14 cellular contexts compared by ENCODE assay signal in genomic region chr2:149490296-149490695, GRCh38.
DNase-seq lines count a peak whose midpoint lies in the region; ATAC-seq and TF ChIP-seq lines count a peak whose summit lies in the region.
"Had no signal": no experiment of that assay in that cellular context is flagged by ENCODE, and none has a peak within 500 bp of the region (broad histone marks: within the 10 kb centered on the region; RNA-seq: fewer than 3 reads in every experiment).

No MANE protein-coding gene starts in this region.

- H3K36me3 ChIP-seq in effector memory CD4-positive, alpha-beta T cell (ENCODE audit: control insufficient read depth, insufficient read depth, low read length), result no peaks in the 10 kb centered on the region
- H3K36me3 ChIP-seq: heart right ventricle had no signal

- no peaks in the 10 kb centered on the region for H3K4me1 ChIP-seq in effector memory CD4-positive, alpha-beta T cell (ENCODE audit: control insufficient read depth, insufficient read depth, low read length, poor library complexity, severe bottlenecking)
- H3K4me1 ChIP-seq: heart right ventricle had no signal

- no peaks in the 10 kb centered on the region for H3K27me3 ChIP-seq in effector memory CD4-positive, alpha-beta T cell (replicated peaks; ENCODE audit: control insufficient read depth, insufficient read depth, low read length, poor library complexity, severe bottlenecking)

- peak overlapping the region; percentile 38 for H3K27ac ChIP-seq in temporal lobe (ENCODE audit: low read depth, low read length)
- H3K27ac ChIP-seq in effector memory CD4-positive, alpha-beta T cell (ENCODE audit: insufficient read depth, low read length, poor library complexity, severe bottlenecking), result no peak overlapping the region
- H3K27ac ChIP-seq: heart right ventricle, skin epidermis had no signal

- H3K4me3 ChIP-seq in effector memory CD4-positive, alpha-beta T cell (ENCODE audit: insufficient read depth, low read depth, low read length, poor library complexity, severe bottlenecking), result no peak overlapping the region
- H3K4me3 ChIP-seq: heart right ventricle, skin epidermis had no signal

- no peaks in the 10 kb centered on the region for H3K9me3 ChIP-seq in effector memory CD4-positive, alpha-beta T cell (ENCODE audit: control insufficient read depth, low read length)

- DNase-seq in NCI-H748 (lab: John Stamatoyannopoulos, UW; ENCODE audit: unreplicated experiment), result peak; percentile 12
- no peak for DNase-seq in NCI-H748 treated with DMSO at 0.1 percent for 48 hours (lab: John Stamatoyannopoulos, UW)
- peak; percentile 11 for DNase-seq in glomerular visceral epithelial cell (ENCODE audit: extremely low spot score)
- no peak for DNase-seq in effector memory CD4-positive, alpha-beta T cell
- no peak for DNase-seq in NCI-H1436 (lab: John Stamatoyannopoulos, UW)
- DNase-seq in activated gamma-delta T cell treated with Interleukin-2 at 50 U/mL for 16 hours, result no peak
- DNase-seq: cortex of kidney, heart right ventricle, NCI-H1930, SHP77 had no signal

- peak; percentile 91 for ATAC-seq in SK-N-SH treated with all-trans-retinoic acid at 6 μM for 48 hours
- ATAC-seq: activated T-helper 17 cell treated with anti-CD3 and anti-CD28 coated beads, Interleukin-2, amount 50 U/mL, for 72 hours; heart right ventricle had no signal

TF ChIP-seq in SK-N-SH treated with all-trans-retinoic acid at 6 μM for 48 hours, 23 proteins besides CTCF, POLR2A, EP300 and RAD21:
- TF ChIP-seq ESRRG (CRISPR knock-in tag; IDR thresholded peaks at IDR 0.05) (no peak), ZFP3 (CRISPR knock-in tag; IDR thresholded peaks at IDR 0.05) (no peak), RARB (CRISPR knock-in tag; IDR thresholded peaks at IDR 0.05) (no peak), ZNF565 (CRISPR knock-in tag; conservative IDR thresholded peaks at IDR 0.05; ENCODE audit: low read depth) (no peak), ISL1 (CRISPR knock-in tag; IDR thresholded peaks at IDR 0.05) (no peak), ZFP30 (CRISPR knock-in tag; IDR thresholded peaks at IDR 0.05) (no peak), ZNF8 (CRISPR knock-in tag; IDR thresholded peaks at IDR 0.05) (no peak), TCF4 (CRISPR knock-in tag; IDR thresholded peaks at IDR 0.05; ENCODE audit: borderline replicate concordance) (no peak), PPARA (CRISPR knock-in tag; IDR thresholded peaks at IDR 0.05; ENCODE audit: borderline replicate concordance) (no peak), OSR1 (CRISPR knock-in tag; IDR thresholded peaks at IDR 0.05) (no peak), ZC3H10 (CRISPR knock-in tag; IDR thresholded peaks at IDR 0.05) (no peak)
- TF ChIP-seq, protein P1, sequence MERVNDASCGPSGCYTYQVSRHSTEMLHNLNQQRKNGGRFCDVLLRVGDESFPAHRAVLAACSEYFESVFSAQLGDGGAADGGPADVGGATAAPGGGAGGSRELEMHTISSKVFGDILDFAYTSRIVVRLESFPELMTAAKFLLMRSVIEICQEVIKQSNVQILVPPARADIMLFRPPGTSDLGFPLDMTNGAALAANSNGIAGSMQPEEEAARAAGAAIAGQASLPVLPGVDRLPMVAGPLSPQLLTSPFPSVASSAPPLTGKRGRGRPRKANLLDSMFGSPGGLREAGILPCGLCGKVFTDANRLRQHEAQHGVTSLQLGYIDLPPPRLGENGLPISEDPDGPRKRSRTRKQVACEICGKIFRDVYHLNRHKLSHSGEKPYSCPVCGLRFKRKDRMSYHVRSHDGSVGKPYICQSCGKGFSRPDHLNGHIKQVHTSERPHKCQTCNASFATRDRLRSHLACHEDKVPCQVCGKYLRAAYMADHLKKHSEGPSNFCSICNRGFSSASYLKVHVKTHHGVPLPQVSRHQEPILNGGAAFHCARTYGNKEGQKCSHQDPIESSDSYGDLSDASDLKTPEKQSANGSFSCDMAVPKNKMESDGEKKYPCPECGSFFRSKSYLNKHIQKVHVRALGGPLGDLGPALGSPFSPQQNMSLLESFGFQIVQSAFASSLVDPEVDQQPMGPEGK (CRISPR knock-in tag; IDR thresholded peaks at IDR 0.05; ENCODE audit: borderline replicate concordance), result no peak
- TF ChIP-seq, protein P2, sequence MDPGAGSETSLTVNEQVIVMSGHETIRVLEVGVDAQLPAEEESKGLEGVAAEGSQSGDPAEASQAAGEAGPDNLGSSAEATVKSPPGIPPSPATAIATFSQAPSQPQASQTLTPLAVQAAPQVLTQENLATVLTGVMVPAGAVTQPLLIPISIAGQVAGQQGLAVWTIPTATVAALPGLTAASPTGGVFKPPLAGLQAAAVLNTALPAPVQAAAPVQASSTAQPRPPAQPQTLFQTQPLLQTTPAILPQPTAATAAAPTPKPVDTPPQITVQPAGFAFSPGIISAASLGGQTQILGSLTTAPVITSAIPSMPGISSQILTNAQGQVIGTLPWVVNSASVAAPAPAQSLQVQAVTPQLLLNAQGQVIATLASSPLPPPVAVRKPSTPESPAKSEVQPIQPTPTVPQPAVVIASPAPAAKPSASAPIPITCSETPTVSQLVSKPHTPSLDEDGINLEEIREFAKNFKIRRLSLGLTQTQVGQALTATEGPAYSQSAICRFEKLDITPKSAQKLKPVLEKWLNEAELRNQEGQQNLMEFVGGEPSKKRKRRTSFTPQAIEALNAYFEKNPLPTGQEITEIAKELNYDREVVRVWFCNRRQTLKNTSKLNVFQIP (CRISPR knock-in tag; IDR thresholded peaks at IDR 0.05; ENCODE audit: borderline replicate concordance, low read depth), result no peak
- TF ChIP-seq, protein P3, sequence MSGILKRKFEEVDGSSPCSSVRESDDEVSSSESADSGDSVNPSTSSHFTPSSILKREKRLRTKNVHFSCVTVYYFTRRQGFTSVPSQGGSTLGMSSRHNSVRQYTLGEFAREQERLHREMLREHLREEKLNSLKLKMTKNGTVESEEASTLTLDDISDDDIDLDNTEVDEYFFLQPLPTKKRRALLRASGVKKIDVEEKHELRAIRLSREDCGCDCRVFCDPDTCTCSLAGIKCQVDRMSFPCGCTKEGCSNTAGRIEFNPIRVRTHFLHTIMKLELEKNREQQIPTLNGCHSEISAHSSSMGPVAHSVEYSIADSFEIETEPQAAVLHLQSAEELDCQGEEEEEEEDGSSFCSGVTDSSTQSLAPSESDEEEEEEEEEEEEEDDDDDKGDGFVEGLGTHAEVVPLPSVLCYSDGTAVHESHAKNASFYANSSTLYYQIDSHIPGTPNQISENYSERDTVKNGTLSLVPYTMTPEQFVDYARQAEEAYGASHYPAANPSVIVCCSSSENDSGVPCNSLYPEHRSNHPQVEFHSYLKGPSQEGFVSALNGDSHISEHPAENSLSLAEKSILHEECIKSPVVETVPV (CRISPR knock-in tag; IDR thresholded peaks at IDR 0.05), result no peak
- TF ChIP-seq, protein P4, sequence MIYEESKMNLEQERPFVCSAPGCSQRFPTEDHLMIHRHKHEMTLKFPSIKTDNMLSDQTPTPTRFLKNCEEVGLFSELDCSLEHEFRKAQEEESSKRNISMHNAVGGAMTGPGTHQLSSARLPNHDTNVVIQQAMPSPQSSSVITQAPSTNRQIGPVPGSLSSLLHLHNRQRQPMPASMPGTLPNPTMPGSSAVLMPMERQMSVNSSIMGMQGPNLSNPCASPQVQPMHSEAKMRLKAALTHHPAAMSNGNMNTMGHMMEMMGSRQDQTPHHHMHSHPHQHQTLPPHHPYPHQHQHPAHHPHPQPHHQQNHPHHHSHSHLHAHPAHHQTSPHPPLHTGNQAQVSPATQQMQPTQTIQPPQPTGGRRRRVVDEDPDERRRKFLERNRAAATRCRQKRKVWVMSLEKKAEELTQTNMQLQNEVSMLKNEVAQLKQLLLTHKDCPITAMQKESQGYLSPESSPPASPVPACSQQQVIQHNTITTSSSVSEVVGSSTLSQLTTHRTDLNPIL (CRISPR knock-in tag; IDR thresholded peaks at IDR 0.05; ENCODE audit: low read depth), result no peak

Comparison
In these comparisons a context has a peak if more than half of its experiments do, and no peak if none do; other contexts are left out.
1. DNase-seq: peak in NCI-H748 (single experiment) and glomerular visceral epithelial cell (single experiment); none in NCI-H748 treated with DMSO at 0.1 percent for 48 hours (single experiment), effector memory CD4-positive, alpha-beta T cell (0 of 3), NCI-H1436 (single experiment) and activated gamma-delta T cell treated with Interleukin-2 at 50 U/mL for 16 hours (single experiment).